Comparison of ENCODE assay signal across 22 cellular contexts in genomic region chr7:115276791-115277190, GRCh38.
"Had no signal": no experiment of that assay in that cellular context is flagged by ENCODE, and none has a peak within 500 bp of the region (broad histone marks: within the 10 kb centered on the region; RNA-seq: fewer than 3 reads in every experiment).

No MANE protein-coding gene starts in this region.

- H3K27ac Mint-ChIP-seq: dendritic cell treated with granulocyte-macrophage colony-stimulating factor and Interleukin-4, amounts not matched to agents 40 ng/mL and 50 ng/mL, for 4 days; effector memory CD8-positive, alpha-beta T cell; endodermal cell; mesothelial cell of epicardium; naive thymus-derived CD8-positive, alpha-beta T cell had no signal

- H3K27me3 ChIP-seq: colonic mucosa, gastroesophageal sphincter, heart left ventricle, left lung had no signal

- H3K27ac ChIP-seq: colonic mucosa, epithelial cell of prostate, foreskin keratinocyte, gastroesophageal sphincter, heart left ventricle, left lung, lower lobe of right lung had no signal

- DNase-seq: colonic mucosa; cortex of kidney; effector CD8-positive, alpha-beta T cell; effector memory CD8-positive, alpha-beta T cell; endodermal cell; erythroblast; foreskin keratinocyte; heart left ventricle; hippocampal formation; left cardiac atrium; left lung; left ventricle myocardium superior; lower lobe of right lung; mesenchymal stem cell; mucosa of descending colon; naive B cell; naive thymus-derived CD8-positive, alpha-beta T cell had no signal

- H3K4me3 ChIP-seq: colonic mucosa, gastroesophageal sphincter, heart left ventricle, left lung, lower lobe of right lung, mucosa of descending colon had no signal

- H3K9me3 ChIP-seq: colonic mucosa, mucosa of descending colon had no signal

- H3K36me3 ChIP-seq: colonic mucosa, gastroesophageal sphincter, heart left ventricle, left lung, lower lobe of right lung had no signal

- H3K4me1 ChIP-seq: colonic mucosa, foreskin keratinocyte, gastroesophageal sphincter, heart left ventricle, left lung, lower lobe of right lung had no signal

- ATAC-seq: effector memory CD8-positive, alpha-beta T cell; esophagus mucosa; foreskin keratinocyte; gastroesophageal sphincter; heart left ventricle; left cardiac atrium; left lung; left ventricle myocardium superior; lower lobe of right lung; mucosa of descending colon; naive thymus-derived CD8-positive, alpha-beta T cell had no signal

- H3K4me1 Mint-ChIP-seq: endodermal cell; naive B cell; naive thymus-derived CD8-positive, alpha-beta T cell had no signal

- H3K36me3 Mint-ChIP-seq: naive B cell had no signal

- H3K4me3 Mint-ChIP-seq: dendritic cell treated with granulocyte-macrophage colony-stimulating factor and Interleukin-4, amounts not matched to agents 40 ng/mL and 50 ng/mL, for 4 days; effector memory CD8-positive, alpha-beta T cell; endodermal cell; mesothelial cell of epicardium; naive B cell; naive thymus-derived CD8-positive, alpha-beta T cell had no signal

- H3K27me3 Mint-ChIP-seq: dendritic cell treated with granulocyte-macrophage colony-stimulating factor and Interleukin-4, amounts not matched to agents 40 ng/mL and 50 ng/mL, for 4 days had no signal
